Comparison of ENCODE assay signal across 17 cellular contexts in the genomic region with DNA sequence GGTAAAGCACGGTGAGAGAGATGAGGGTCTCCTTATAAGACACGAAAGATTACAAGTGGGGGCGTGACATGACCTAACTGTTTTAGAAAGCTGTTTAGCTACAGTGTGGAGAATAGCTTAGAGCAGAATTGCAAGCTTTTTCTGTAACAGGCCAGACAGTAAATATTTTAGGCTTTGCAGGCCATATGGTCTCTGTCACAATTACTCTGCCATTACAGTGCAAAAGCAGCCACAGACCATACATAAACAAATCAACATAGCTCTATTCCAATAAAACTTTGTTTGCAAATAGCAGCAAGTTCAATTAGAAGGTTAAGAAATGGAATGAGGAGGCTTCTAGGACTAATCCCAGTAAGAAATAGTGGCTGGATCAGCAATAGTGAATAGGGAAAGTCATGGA. TPM values are rescaled to one million over a fixed set of nuclear protein-coding genes. Genes with fewer than 3 reads are reported as not detected.
DNase-seq lines count a peak whose midpoint lies in the region; ATAC-seq and TF ChIP-seq lines count a peak whose summit lies in the region.
"Had no signal": no experiment of that assay in that cellular context is flagged by ENCODE, and none has a peak within 500 bp of the region (broad histone marks: within the 10 kb centered on the region; RNA-seq: fewer than 3 reads in every experiment).

No MANE protein-coding gene starts in this region.

- H2BK120ac ChIP-seq in IMR-90 (ENCODE audit: low read depth, low read length), result no peak overlapping the region

- no peak overlapping the region for H2AK9ac ChIP-seq in IMR-90 (replicated peaks; ENCODE audit: low read depth, low read length, poor library complexity)

- H3K4me3 ChIP-seq in IMR-90 (ENCODE audit: insufficient read depth, low read depth, low read length) (no peak overlapping the region), smooth muscle cell (no peak overlapping the region)

- H3K27ac Mint-ChIP-seq in glutamatergic neuron (ENCODE audit: unreplicated experiment), result peak overlapping the region; percentile 22

- TF ChIP-seq RAD21 in IMR-90 (IDR thresholded peaks at IDR 0.05; ENCODE audit: low read length), result no peak

- peak; percentile 72 for ATAC-seq in IMR-90 (ENCODE audit: low read depth)
- no peak for ATAC-seq in HG03457 (IDR thresholded peaks at IDR 0.05; ENCODE audit: unreplicated experiment)
- ATAC-seq in GM21576 (IDR thresholded peaks at IDR 0.05; ENCODE audit: unreplicated experiment), result no peak

- H3K36me3 Mint-ChIP-seq in glutamatergic neuron (ENCODE audit: unreplicated experiment), result no peaks in the 10 kb centered on the region

- H3K9me1 ChIP-seq in IMR-90 (ENCODE audit: insufficient read depth, low read length), result no peaks in the 10 kb centered on the region; the same call in 1 of the 2 replicates

- H3K9me3 ChIP-seq in IMR-90 (ENCODE audit: control insufficient read depth, insufficient read depth, low read length) (no peaks in the 10 kb centered on the region), smooth muscle cell (replicated peaks; ENCODE audit: low read depth) (no peaks in the 10 kb centered on the region)

- H3K36me3 ChIP-seq in IMR-90 (ENCODE audit: control insufficient read depth, insufficient read depth, low read length) (peaks cover 47% of the 10 kb centered on the region), smooth muscle cell (ENCODE audit: low read depth) (peaks cover 57% of the 10 kb centered on the region)

- CTCF ChIA-PET in IMR-90 (lab: Yijun Ruan, JAX), result interaction anchor here (0.9 to 1.0 kb wide), 2 partner anchors 39 to 54 kb away, joined by 3 read pairs; no protein-coding TSS in a partner anchor

- no peak overlapping the region for H2BK5ac ChIP-seq in IMR-90 (ENCODE audit: low read depth, low read length, poor library complexity, severe bottlenecking)

- H3K4me2 ChIP-seq in IMR-90 (ENCODE audit: low read depth, low read length), result no peak overlapping the region; the same call in 1 of the 2 replicates
- H3K4me2 ChIP-seq in smooth muscle cell, result peak overlapping the region; percentile 66

- H3K4me1 ChIP-seq in IMR-90 (ENCODE audit: control insufficient read depth, insufficient read depth, low read length) (peaks cover 5% of the 10 kb centered on the region; the same call in 1 of the 2 replicates), smooth muscle cell (ENCODE audit: low read depth) (peaks cover 14% of the 10 kb centered on the region)

- no peak overlapping the region for H3K4me3 Mint-ChIP-seq in glutamatergic neuron (ENCODE audit: unreplicated experiment)

- no peaks in the 10 kb centered on the region for H3K4me1 Mint-ChIP-seq in glutamatergic neuron (ENCODE audit: low read depth, unreplicated experiment)

- peaks cover 40% of the 10 kb centered on the region for H3K79me2 ChIP-seq in smooth muscle cell (ENCODE audit: low read depth)

- H3K14ac ChIP-seq in IMR-90 (replicated peaks; ENCODE audit: low read depth, low read length), result no peak overlapping the region

- H3K27me3 Mint-ChIP-seq in glutamatergic neuron (ENCODE audit: unreplicated experiment), result no peaks in the 10 kb centered on the region

- H3K79me1 ChIP-seq in IMR-90 (ENCODE audit: low read depth in 1 of 2, low read length in 2 of 2), result peaks cover 27 to 32% of the 10 kb centered on the region in 2 experiments

- DNase-seq in NCI-H82 (lab: John Stamatoyannopoulos, UW) (peak; percentile 22), NCI-H82 treated with DMSO at 0.1 percent for 48 hours (lab: John Stamatoyannopoulos, UW; ENCODE audit: unreplicated experiment) (no peak), IMR-90 (no peak), glutamatergic neuron (no peak), smooth muscle cell (lab: John Stamatoyannopoulos, UW; ENCODE audit: unreplicated experiment) (no peak)
- DNase-seq in stimulated activated CD8-positive, alpha-beta memory T cell treated with anti-CD3 and anti-CD28 coated beads, Interleukin-4, amount 100 ng/mL, for 48 hours, result no peak
- DNase-seq: AML-193, DMS79 treated with DMSO at 0.1 percent for 48 hours, H7, NCI-H1105, NCI-H1694, NCI-H2081 treated with DMSO at 0.1 percent for 48 hours, SHP77 treated with DMSO at 0.1 percent for 48 hours had no signal

- H2AFZ ChIP-seq in IMR-90 (replicated peaks; ENCODE audit: low read length, poor library complexity) (no peak overlapping the region), smooth muscle cell (ENCODE audit: low read depth) (no peak overlapping the region)

- TF ChIP-seq POLR2A in IMR-90 (IDR thresholded peaks at IDR 0.05; ENCODE audit: low read depth, low read length), result no peak

- no peak overlapping the region for H4K5ac ChIP-seq in IMR-90 (ENCODE audit: low read depth, low read length)

- no peak overlapping the region for H2AK5ac ChIP-seq in IMR-90 (ENCODE audit: low read depth, low read length)

- no peak overlapping the region for H4K8ac ChIP-seq in IMR-90 (ENCODE audit: low read depth in 2 of 2, low read length in 2 of 2)

- H3K9ac ChIP-seq in IMR-90 (ENCODE audit: low read depth, low read length) (no peak overlapping the region), smooth muscle cell (ENCODE audit: low read depth) (no peak overlapping the region)

- H2BK15ac ChIP-seq in IMR-90 (ENCODE audit: low read depth, low read length), result no peak overlapping the region

- WGBS in IMR-90 (ENCODE audit: extremely low coverage in 2 of 2, insufficient read length in 1 of 2), 2 experiments, result no CpG with 5 or more reads among the region's 3 CpGs
- WGBS in smooth muscle cell (ENCODE audit: low lambda C conversion rate), result 20% methylated on average over 3 of the region's 3 CpGs

- no peaks in the 10 kb centered on the region for H3K27me3 ChIP-seq in IMR-90 (ENCODE audit: control insufficient read depth, insufficient read depth, low read length)
- H3K27me3 ChIP-seq in smooth muscle cell (ENCODE audit: low read depth), result no peaks in the 10 kb centered on the region

- POLR2A ChIA-PET in IMR-90 (lab: Charles Lee; ENCODE audit: unreplicated experiment), result no interaction called here

- H3K9me3 Mint-ChIP-seq in glutamatergic neuron (ENCODE audit: unreplicated experiment), result peaks cover 2% of the 10 kb centered on the region

- BruUV-seq in IMR-90 (replicated peaks; lab: Mats Ljungman, UMichigan), result no TSS peak

- no peak overlapping the region for H3K23ac ChIP-seq in IMR-90 (ENCODE audit: low read depth, low read length)

- no peak overlapping the region for H3K18ac ChIP-seq in IMR-90 (ENCODE audit: low read depth, low read length)

- dilution Hi-C loops in IMR-90 (cut with HindIII; ENCODE audit: low sequenced_read_pairs, unreplicated experiment), result no loop called here

- no peak overlapping the region for H2BK20ac ChIP-seq in IMR-90 (ENCODE audit: low read depth, low read length)

- TF ChIP-seq CTCF in IMR-90 (conservative IDR thresholded peaks at IDR 0.05; ENCODE audit: low read depth, low read length), result no peak
- TF ChIP-seq CTCF in glutamatergic neuron (IDR thresholded peaks at IDR 0.05; ENCODE audit: partially characterized antibody, unreplicated experiment), result no peak
- no peak for TF ChIP-seq CTCF in smooth muscle cell (IDR thresholded peaks at IDR 0.05; ENCODE audit: borderline replicate concordance, insufficient read depth, poor library complexity, severe bottlenecking)

- no peak overlapping the region for H3K56ac ChIP-seq in IMR-90 (ENCODE audit: extremely low read depth, insufficient read depth, low read length)

- no peak overlapping the region for H3K4ac ChIP-seq in IMR-90 (ENCODE audit: low read depth, low read length)

- intact Hi-C loops in IMR-90 (cut with micrococcal nuclease), result loop anchor here (5.0 kb wide), 1 partner anchor 39 kb away; no protein-coding TSS in a partner anchor

- H3F3A ChIP-seq in smooth muscle cell (ENCODE audit: low read depth), result peaks cover 35% of the 10 kb centered on the region

- in situ Hi-C loops in IMR-90 (cut with MboI; ENCODE audit: low sequenced_read_pairs), result no loop called here

- H4K91ac ChIP-seq in IMR-90 (ENCODE audit: insufficient read depth, low read depth, low read length), result no peak overlapping the region

- H3K27ac ChIP-seq in IMR-90 (ENCODE audit: insufficient read depth, low read length) (no peak overlapping the region; the same call in 1 of the 2 replicates), smooth muscle cell (ENCODE audit: low read depth) (peak overlapping the region; percentile 64)
- H3K27ac ChIP-seq: 22Rv1, C4-2B had no signal

- H4K20me1 ChIP-seq in IMR-90 (ENCODE audit: insufficient read depth, low read length) (peaks cover 19% of the 10 kb centered on the region; the same call in 1 of the 2 replicates), smooth muscle cell (ENCODE audit: low read depth) (peaks cover 98% of the 10 kb centered on the region)

TF ChIP-seq in IMR-90, 13 proteins besides CTCF, POLR2A, EP300 and RAD21:
- TF ChIP-seq RFX5 (IDR thresholded peaks at IDR 0.05; ENCODE audit: low read depth, low read length), result no peak
- TF ChIP-seq MAFK (IDR thresholded peaks at IDR 0.05; ENCODE audit: low read depth, low read length), result no peak
- no peak for TF ChIP-seq RCOR1 (IDR thresholded peaks at IDR 0.05; ENCODE audit: insufficient replicate concordance, low read length)
- TF ChIP-seq NFE2L2 (IDR thresholded peaks at IDR 0.05; ENCODE audit: low read depth, low read length), result no peak
- no peak for TF ChIP-seq MXI1 (IDR thresholded peaks at IDR 0.05; ENCODE audit: borderline replicate concordance, low read depth, low read length)
- TF ChIP-seq FOS (IDR thresholded peaks at IDR 0.05; ENCODE audit: low read depth, low read length), result no peak
- TF ChIP-seq SMC3 (IDR thresholded peaks at IDR 0.05; ENCODE audit: low read depth, low read length), result no peak
- TF ChIP-seq, protein P1, sequence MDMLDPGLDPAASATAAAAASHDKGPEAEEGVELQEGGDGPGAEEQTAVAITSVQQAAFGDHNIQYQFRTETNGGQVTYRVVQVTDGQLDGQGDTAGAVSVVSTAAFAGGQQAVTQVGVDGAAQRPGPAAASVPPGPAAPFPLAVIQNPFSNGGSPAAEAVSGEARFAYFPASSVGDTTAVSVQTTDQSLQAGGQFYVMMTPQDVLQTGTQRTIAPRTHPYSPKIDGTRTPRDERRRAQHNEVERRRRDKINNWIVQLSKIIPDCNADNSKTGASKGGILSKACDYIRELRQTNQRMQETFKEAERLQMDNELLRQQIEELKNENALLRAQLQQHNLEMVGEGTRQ (IDR thresholded peaks at IDR 0.05; ENCODE audit: low read depth, low read length), result no peak

RNA-seq across cellular contexts. Expression of a gene that starts 16.8 kb away (rescaled TPM):
- total RNA-seq in IMR-90 (2012; rRNA removed) (223 and 336 TPM in 2 replicates), glutamatergic neuron (ENCODE audit: unreplicated experiment) (77.1 TPM), smooth muscle cell (173 and 206 TPM in 2 replicates)
- polyA plus RNA-seq in IMR-90 (2012; rRNA removed) (64.3 and 68.4 TPM in 2 replicates), smooth muscle cell (139 and 163 TPM in 2 replicates)
- polyA plus RNA-seq in IMR-90 (2012; cell fraction: cytosol; rRNA removed), result 10.0 and 14.5 TPM in 2 replicates
- 12.8 and 124 TPM in 2 replicates for polyA plus RNA-seq in IMR-90 (2012; cell fraction: nucleus; rRNA removed; ENCODE audit: low replicate concordance)

RNA-seq across cellular contexts. Expression of a gene that starts 16.9 kb away (rescaled TPM):
- total RNA-seq in IMR-90 (2012; rRNA removed), result 3.9 and 4.7 TPM in 2 replicates
- 3.5 and 4.1 TPM in 2 replicates for polyA plus RNA-seq in IMR-90 (2012; rRNA removed)
- polyA plus RNA-seq in IMR-90 (2012; cell fraction: cytosol; rRNA removed), result 0.98 and 1.2 TPM in 2 replicates
- 1.5 and 9.5 TPM in 2 replicates for polyA plus RNA-seq in IMR-90 (2012; cell fraction: nucleus; rRNA removed; ENCODE audit: low replicate concordance)
- 7.6 TPM for total RNA-seq in glutamatergic neuron (ENCODE audit: unreplicated experiment)
- total RNA-seq in smooth muscle cell, result 4.2 and 6.9 TPM in 2 replicates
- polyA plus RNA-seq in smooth muscle cell, result 3.6 and 4.6 TPM in 2 replicates
